22 cellular contexts compared by ENCODE assay signal in genomic region chr2:85875613-85876012, GRCh38. TPM values are rescaled to one million over a fixed set of nuclear protein-coding genes. Genes with fewer than 3 reads are reported as not detected.
DNase-seq lines count a peak whose midpoint lies in the region; TF ChIP-seq lines count a peak whose summit lies in the region.
"Had no signal": no experiment of that assay in that cellular context is flagged by ENCODE, and none has a peak within 500 bp of the region (broad histone marks: within the 10 kb centered on the region; RNA-seq: fewer than 3 reads in every experiment).

No MANE protein-coding gene starts in this region.

- 36 to 51% (median 45%) methylated on average over 6 of the region's 6 CpGs for WGBS in spleen, 5 donors
- WGBS in testis, 2 donors = 73 to 75% methylated on average over 6 of the region's 6 CpGs

- peak overlapping the region; percentile 97 for H3K27ac Mint-ChIP-seq in endothelial cell (ENCODE audit: unreplicated experiment)
- H3K27ac Mint-ChIP-seq in activated CD4-positive, alpha-beta T cell treated with anti-CD3 and anti-CD28 coated beads, Interleukin-2, amount 10 ng/mL, durations not matched to agents 24 days and 14 days = no peak overlapping the region
- H3K27ac Mint-ChIP-seq: T-helper 1 cell treated with Interleukin-12 subunit alpha and Interleukin-12 subunit beta and Interleukin-4 antibody, amounts not matched to agents 30 μg/mL and 1 μg/mL, for 36 hours had no signal

- peaks cover 16 to 98% (median 53%) of the 10 kb centered on the region in 6 donors for H3K4me1 ChIP-seq in spleen
- H3K4me1 ChIP-seq in testis = peaks cover 16% of the 10 kb centered on the region

- H3K27me3 ChIP-seq in spleen (replicated peaks in 1 of 7) = no peaks in the 10 kb centered on the region
- no peaks in the 10 kb centered on the region for H3K27me3 ChIP-seq in testis
- H3K27me3 ChIP-seq: neutrophil, SJSA1 had no signal

- TF ChIP-seq CTCF in endothelial cell (IDR thresholded peaks at IDR 0.05; ENCODE audit: unreplicated experiment) (no peak), spleen (IDR thresholded peaks at IDR 0.05 in 8 of 11, conservative IDR thresholded peaks at IDR 0.05 in 3 of 11) (no peak), testis (IDR thresholded peaks at IDR 0.05) (no peak)

- peaks cover 11% of the 10 kb centered on the region for H3K27me3 Mint-ChIP-seq in endothelial cell (ENCODE audit: unreplicated experiment)
- no peaks in the 10 kb centered on the region for H3K27me3 Mint-ChIP-seq in activated CD4-positive, alpha-beta T cell treated with anti-CD3 and anti-CD28 coated beads, Interleukin-2, amount 10 ng/mL, durations not matched to agents 24 days and 14 days
- H3K27me3 Mint-ChIP-seq: stimulated activated naive CD8-positive, alpha-beta T cell treated with anti-CD3 and anti-CD28 coated beads, Interleukin-15, amount 100 ng/mL, for 72 hours had no signal

- peaks cover 0 to 13% (median 0%) of the 10 kb centered on the region in 6 donors for H3K36me3 ChIP-seq in spleen
- no peaks in the 10 kb centered on the region for H3K36me3 ChIP-seq in testis (ENCODE audit: low read depth, missing control alignments)
- H3K36me3 ChIP-seq: neutrophil had no signal

- H3K9me3 Mint-ChIP-seq in endothelial cell (ENCODE audit: unreplicated experiment) = no peaks in the 10 kb centered on the region
- H3K9me3 Mint-ChIP-seq in activated CD4-positive, alpha-beta T cell treated with anti-CD3 and anti-CD28 coated beads, Interleukin-2, amount 10 ng/mL, durations not matched to agents 24 days and 14 days = no peaks in the 10 kb centered on the region
- H3K9me3 Mint-ChIP-seq: stimulated activated naive CD8-positive, alpha-beta T cell treated with anti-CD3 and anti-CD28 coated beads, Interleukin-15, amount 100 ng/mL, for 72 hours had no signal

- peak overlapping the region; percentile 40 for H3K4me3 Mint-ChIP-seq in endothelial cell (ENCODE audit: unreplicated experiment)
- H3K4me3 Mint-ChIP-seq in activated CD4-positive, alpha-beta T cell treated with anti-CD3 and anti-CD28 coated beads, Interleukin-2, amount 10 ng/mL, durations not matched to agents 24 days and 14 days = no peak overlapping the region
- H3K4me3 Mint-ChIP-seq: stimulated activated naive CD8-positive, alpha-beta T cell treated with anti-CD3 and anti-CD28 coated beads, Interleukin-15, amount 100 ng/mL, for 72 hours; T-helper 1 cell treated with Interleukin-12 subunit alpha and Interleukin-12 subunit beta and Interleukin-4 antibody, amounts not matched to agents 30 μg/mL and 1 μg/mL, for 36 hours had no signal

- peaks cover 81% of the 10 kb centered on the region for H3K4me1 Mint-ChIP-seq in endothelial cell (ENCODE audit: unreplicated experiment)
- peaks cover 44% of the 10 kb centered on the region for H3K4me1 Mint-ChIP-seq in activated CD4-positive, alpha-beta T cell treated with anti-CD3 and anti-CD28 coated beads, Interleukin-2, amount 10 ng/mL, durations not matched to agents 24 days and 14 days

- H3K27ac ChIP-seq in spleen (peak overlapping the region in 5 of 8 donors; percentile 10 to 62 (median 57)), testis (peak overlapping the region in 1 of 2 donors; percentile 50)
- H3K27ac ChIP-seq: HL-60, neutrophil, SJSA1 had no signal

- intact Hi-C loops in spleen (cut with DNase I; ENCODE audit: low total_unique reads) = no loop called here
- intact Hi-C loops in testis (cut with DNase I; ENCODE audit: low total_unique reads) = no loop called here
- intact Hi-C loops in activated CD4-positive, alpha-beta T cell treated with anti-CD3 and anti-CD28 coated beads, Interleukin-2, amount 10 ng/mL, durations not matched to agents 24 days and 14 days (cut with micrococcal nuclease) = no loop called here

- DNase-seq in activated CD8-positive, alpha-beta memory T cell treated with anti-CD3 and anti-CD28 coated beads for 24 hours = peak; percentile 40
- no peak for DNase-seq in activated CD8-positive, alpha-beta memory T cell treated with anti-CD3 and anti-CD28 coated beads, Interleukin-2, amount 50 U/mL, for 4 hours
- DNase-seq in MV-4-11 (lab: John Stamatoyannopoulos, UW) (peak; percentile 54), endothelial cell (ENCODE audit: low spot score) (no peak), spleen (no peak), testis (no peak)
- no peak for DNase-seq in stimulated activated CD4-positive, alpha-beta T cell treated with anti-CD3 and anti-CD28 coated beads, Interleukin-2, amount 100 ng/mL, for 24 hours
- DNase-seq in activated CD4-positive, alpha-beta T cell treated with anti-CD3 and anti-CD28 coated beads, Interleukin-2, amount 10 ng/mL, durations not matched to agents 24 days and 14 days = no peak
- DNase-seq: activated effector memory CD4-positive, alpha-beta T cell treated with Interleukin-2 at 50 U/mL for 16 hours; amygdala; left colon; mucosa of descending colon; NCI-H1417 treated with DMSO at 0.1 percent for 48 hours; NCI-H510A treated with DMSO at 0.1 percent for 48 hours; NK-92 treated with Interleukin-12 subunit alpha and Interleukin-12 subunit beta, amount 100 ng/mL, for 24 hours; stimulated activated CD4-positive, alpha-beta T cell treated with anti-CD3 and anti-CD28 coated beads, Interleukin-2, amount 100 ng/mL, for 48 hours; stimulated activated naive CD8-positive, alpha-beta T cell treated with anti-CD3 and anti-CD28 coated beads, Interleukin-15, amount 100 ng/mL, for 72 hours had no signal

- TF ChIP-seq POLR2A in spleen (IDR thresholded peaks at IDR 0.05) (no peak), testis (IDR thresholded peaks at IDR 0.05) (no peak)

- H3K36me3 Mint-ChIP-seq in endothelial cell (ENCODE audit: low read depth, unreplicated experiment) = peaks cover 35% of the 10 kb centered on the region
- peaks cover 33% of the 10 kb centered on the region for H3K36me3 Mint-ChIP-seq in activated CD4-positive, alpha-beta T cell treated with anti-CD3 and anti-CD28 coated beads, Interleukin-2, amount 10 ng/mL, durations not matched to agents 24 days and 14 days (ENCODE audit: low read depth)

- peaks cover 0 to under 1% (median 0%) of the 10 kb centered on the region in 8 donors for H3K9me3 ChIP-seq in spleen
- no peaks in the 10 kb centered on the region for H3K9me3 ChIP-seq in testis
- H3K9me3 ChIP-seq: mucosa of descending colon, neutrophil, SJSA1 had no signal

- H3K4me3 ChIP-seq in spleen (peak overlapping the region in 1 of 8 donors; percentile 3), testis (no peak overlapping the region)
- H3K4me3 ChIP-seq: mucosa of descending colon, SJSA1, skin epidermis had no signal

RNA-seq across cellular contexts. Expression of gene ST3GAL5, which starts 13.2 kb away (rescaled TPM):
- 49.8 TPM for total RNA-seq in endothelial cell (ENCODE audit: unreplicated experiment)
- 100 to 1,000 TPM in 2 of 7 donors, 10 to 100 TPM in 5; 55.8 to 124 (median 74.9) TPM for total RNA-seq in spleen
- polyA plus RNA-seq in spleen = 10 to 100 TPM; 18.7 to 41.1 (median 33.8) TPM
- 10 to 100 TPM; 38.3 to 60.0 TPM for total RNA-seq in testis
- polyA plus RNA-seq in testis (ENCODE audit: insufficient read depth, low read depth, low replicate concordance) = 48.2 TPM
- 13.3 and 14.6 TPM in 2 replicates for total RNA-seq in activated CD4-positive, alpha-beta T cell treated with anti-CD3 and anti-CD28 coated beads, Interleukin-2, amount 10 ng/mL, durations not matched to agents 24 days and 14 days

Comparison
In these comparisons a context has a peak if more than half of its experiments do, and no peak if none do; other contexts are left out.
1. DNase-seq: peak in activated CD8-positive, alpha-beta memory T cell treated with anti-CD3 and anti-CD28 coated beads for 24 hours (single experiment) and MV-4-11 (single experiment); none in activated CD8-positive, alpha-beta memory T cell treated with anti-CD3 and anti-CD28 coated beads, Interleukin-2, amount 50 U/mL, for 4 hours (single experiment), endothelial cell (single experiment), spleen (single experiment), testis (single experiment), stimulated activated CD4-positive, alpha-beta T cell treated with anti-CD3 and anti-CD28 coated beads, Interleukin-2, amount 100 ng/mL, for 24 hours (0 of 2) and activated CD4-positive, alpha-beta T cell treated with anti-CD3 and anti-CD28 coated beads, Interleukin-2, amount 10 ng/mL, durations not matched to agents 24 days and 14 days (single experiment).